Comparison of ENCODE assay signal across 9 cellular contexts in the genomic region with DNA sequence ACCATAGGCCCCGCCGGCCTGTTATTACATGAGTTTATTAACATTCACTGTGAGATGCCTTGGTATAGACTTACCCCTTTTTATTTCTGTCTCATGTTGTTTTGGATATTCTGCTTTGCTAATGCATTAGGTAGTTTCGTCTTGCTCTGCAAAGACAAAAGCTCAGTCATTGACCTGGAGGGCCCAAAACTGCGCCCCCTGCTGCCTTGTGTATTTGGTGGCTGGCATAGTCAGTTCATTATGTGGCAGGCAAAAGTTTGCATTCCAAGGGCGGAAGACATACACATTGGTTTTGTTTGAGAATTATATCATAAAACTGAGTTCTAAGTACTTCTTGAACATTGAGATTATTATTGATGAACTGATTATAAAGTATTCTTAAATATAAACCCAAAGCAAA.
DNase-seq lines count a peak whose midpoint lies in the region; ATAC-seq and TF ChIP-seq lines count a peak whose summit lies in the region.
"Had no signal": no experiment of that assay in that cellular context is flagged by ENCODE, and none has a peak within 500 bp of the region (broad histone marks: within the 10 kb centered on the region; RNA-seq: fewer than 3 reads in every experiment).

No MANE protein-coding gene starts in this region.

- no peak overlapping the region for H3K9ac ChIP-seq in PC-3 (ENCODE audit: low read length)

- POLR2A ChIA-PET in PC-3 (lab: Charles Lee; ENCODE audit: unreplicated experiment): interaction anchor here (0.6 kb wide), 1 partner anchor 582 kb away, joined by 4 read pairs; no protein-coding TSS in a partner anchor
- POLR2A ChIA-PET in activated naive CD8-positive, alpha-beta T cell treated with anti-CD3 and anti-CD28 coated beads, Interleukin-2, amount 10 ng/mL, durations not matched to agents 7 days and 5 days (lab: Charles Lee): no interaction called here

- H2AFZ ChIP-seq in PC-3 (ENCODE audit: low read length): no peak overlapping the region

- H3K36me3 ChIP-seq in PC-3 (ENCODE audit: low read depth, low read length) (no peaks in the 10 kb centered on the region), transverse colon (no peaks in the 10 kb centered on the region)

- H3K27me3 Mint-ChIP-seq in activated naive CD8-positive, alpha-beta T cell treated with anti-CD3 and anti-CD28 coated beads, Interleukin-2, amount 10 ng/mL, durations not matched to agents 7 days and 5 days: no peaks in the 10 kb centered on the region

- no peaks in the 10 kb centered on the region for H4K20me1 ChIP-seq in PC-3 (ENCODE audit: low read length)

- no peaks in the 10 kb centered on the region for H3K9me3 Mint-ChIP-seq in activated naive CD8-positive, alpha-beta T cell treated with anti-CD3 and anti-CD28 coated beads, Interleukin-2, amount 10 ng/mL, durations not matched to agents 7 days and 5 days

- H3K4me2 ChIP-seq in PC-3 (ENCODE audit: low read length): no peak overlapping the region

- intact Hi-C loops in PC-3 (cut with micrococcal nuclease) (loop anchor here (5.0 kb wide), 1 partner anchor 191 kb away; no protein-coding TSS in a partner anchor), transverse colon (cut with DNase I; ENCODE audit: low total_unique reads) (no loop called here)

- H3K27ac ChIP-seq in PC-3 (ENCODE audit: low read length) (no peak overlapping the region), transverse colon (no peak overlapping the region)
- H3K27ac ChIP-seq: HL-60 had no signal

- H3K9me3 ChIP-seq in PC-3 (ENCODE audit: low read length): no peaks in the 10 kb centered on the region
- H3K9me3 ChIP-seq in transverse colon: no peaks in the 10 kb centered on the region

- in situ Hi-C loops in transverse colon (cut with MboI; ENCODE audit: low pct_ligation_motif_present in 1 of 4, low pct_unique_long_range_greater_than_20kb in 1 of 4, low sequenced_read_pairs in 3 of 4): no loop called here

- no TSS peak for BruUV-seq in PC-3 (replicated peaks; lab: Mats Ljungman, UMichigan)

- H3K9me2 ChIP-seq in PC-3 (replicated peaks; ENCODE audit: low read length): no peaks in the 10 kb centered on the region

- H3K79me2 ChIP-seq in PC-3 (ENCODE audit: low read length): no peaks in the 10 kb centered on the region

- H3K4me1 Mint-ChIP-seq in activated naive CD8-positive, alpha-beta T cell treated with anti-CD3 and anti-CD28 coated beads, Interleukin-2, amount 10 ng/mL, durations not matched to agents 7 days and 5 days: peaks cover 5% of the 10 kb centered on the region

- TF ChIP-seq EP300 in transverse colon (IDR thresholded peaks at IDR 0.05; ENCODE audit: low read depth): no peak

- H3K27ac Mint-ChIP-seq in activated naive CD8-positive, alpha-beta T cell treated with anti-CD3 and anti-CD28 coated beads, Interleukin-2, amount 10 ng/mL, durations not matched to agents 7 days and 5 days: no peak overlapping the region

- H3K4me3 ChIP-seq in PC-3 (ENCODE audit: low read length) (no peak overlapping the region), transverse colon (no peak overlapping the region)

- no peak for TF ChIP-seq POLR2A in transverse colon (IDR thresholded peaks at IDR 0.05)

- H3K27me3 ChIP-seq in PC-3 (ENCODE audit: low read length) (no peaks in the 10 kb centered on the region), transverse colon (no peaks in the 10 kb centered on the region)

- H3K4me3 Mint-ChIP-seq in activated naive CD8-positive, alpha-beta T cell treated with anti-CD3 and anti-CD28 coated beads, Interleukin-2, amount 10 ng/mL, durations not matched to agents 7 days and 5 days: no peak overlapping the region

- peak; percentile 61 for DNase-seq in Daoy (ENCODE audit: low read depth)
- DNase-seq in PC-3: peak; percentile 42
- DNase-seq in activated naive CD8-positive, alpha-beta T cell treated with anti-CD3 and anti-CD28 coated beads, Interleukin-2, amount 10 ng/mL, durations not matched to agents 7 days and 5 days: peak; percentile 42
- DNase-seq in left lobe of liver (ENCODE audit: low spot score): no peak
- DNase-seq in transverse colon: peak; percentile 50
- DNase-seq in amniotic stem cell (lab: John Stamatoyannopoulos, UW): no peak
- no peak for DNase-seq in AG20443 (ENCODE audit: low spot score)

- peak; percentile 35; the same call in 1 of the 2 replicates for ATAC-seq in PC-3
- no peak for ATAC-seq in activated naive CD8-positive, alpha-beta T cell treated with anti-CD3 and anti-CD28 coated beads, Interleukin-2, amount 10 ng/mL, durations not matched to agents 7 days and 5 days (ENCODE audit: low read depth)
- ATAC-seq in left lobe of liver: peak; percentile 23
- ATAC-seq in GM21737 (IDR thresholded peaks at IDR 0.05; ENCODE audit: unreplicated experiment): no peak

- no peaks in the 10 kb centered on the region for H3F3A ChIP-seq in PC-3 (ENCODE audit: low read length, unreplicated experiment)

- H3K4me1 ChIP-seq in PC-3 (ENCODE audit: insufficient read depth, low read length) (no peaks in the 10 kb centered on the region), transverse colon (no peaks in the 10 kb centered on the region)

- 56 to 62% methylated on average over 5 of the region's 5 CpGs for WGBS in transverse colon (ENCODE audit: low coverage in 1 of 2), 2 donors

- CTCF ChIA-PET in PC-3 (lab: Charles Lee): no interaction called here

- no peaks in the 10 kb centered on the region for H3K36me3 Mint-ChIP-seq in activated naive CD8-positive, alpha-beta T cell treated with anti-CD3 and anti-CD28 coated beads, Interleukin-2, amount 10 ng/mL, durations not matched to agents 7 days and 5 days

- TF ChIP-seq CTCF in PC-3 (conservative IDR thresholded peaks at IDR 0.05; ENCODE audit: low read depth, low read length): peak; percentile 68
- peak; percentile 19 to 40 (median 35) for TF ChIP-seq CTCF in transverse colon (IDR thresholded peaks at IDR 0.05)

Comparison
In these comparisons a context has a peak if more than half of its experiments do, and no peak if none do; other contexts are left out.
1. DNase-seq: peak in Daoy (single experiment), PC-3 (single experiment), activated naive CD8-positive, alpha-beta T cell treated with anti-CD3 and anti-CD28 coated beads, Interleukin-2, amount 10 ng/mL, durations not matched to agents 7 days and 5 days (single experiment) and transverse colon (single experiment); none in left lobe of liver (single experiment), amniotic stem cell (single experiment) and AG20443 (single experiment).
2. ATAC-seq: peak in PC-3 (single experiment) and left lobe of liver (single experiment); none in activated naive CD8-positive, alpha-beta T cell treated with anti-CD3 and anti-CD28 coated beads, Interleukin-2, amount 10 ng/mL, durations not matched to agents 7 days and 5 days (single experiment) and GM21737 (single experiment).